Comparison of ENCODE assay signal across 8 cellular contexts in genomic region chr1:32900371-32900955, GRCh38. TPM values are rescaled to one million over a fixed set of nuclear protein-coding genes. Genes with fewer than 3 reads are reported as not detected.
DNase-seq lines count a peak whose midpoint lies in the region; ATAC-seq and TF ChIP-seq lines count a peak whose summit lies in the region.

No MANE protein-coding gene starts in this region.

- H3K23me2 ChIP-seq in H9 (ENCODE audit: insufficient read length, low read depth, low read length, poor library complexity, severe bottlenecking) = peaks cover 8% of the 10 kb centered on the region

- H3K36me3 Mint-ChIP-seq in H9 (ENCODE audit: insufficient read depth in 1 of 3, low read depth in 3 of 3) (peaks cover 0 to 4% (median 0%) of the 10 kb centered on the region in 3 experiments; a peak in 1 of 7 replicates), WTC11 (no peaks in the 10 kb centered on the region)

- H3K18ac ChIP-seq in H9 (ENCODE audit: insufficient read length, low read depth, low read length) = no peak overlapping the region

- peak overlapping the region; percentile 36 for H3K4me2 ChIP-seq in H9 (ENCODE audit: insufficient read depth, insufficient read length, low read length)

- no CpG with 5 or more reads among the region's 22 CpGs for WGBS in H9 (ENCODE audit: extremely low coverage, insufficient read length, low lambda C conversion rate)
- WGBS in heart left ventricle, 4 donors = 22 to 53% (median 25%) methylated on average over 10 to 22 of the region's 22 CpGs

- H3K27ac Mint-ChIP-seq in H9 = no peak overlapping the region
- H3K27ac Mint-ChIP-seq in WTC11 = no peak overlapping the region

- TF ChIP-seq POLR2A in heart left ventricle (IDR thresholded peaks at IDR 0.05) = no peak

- no peak overlapping the region for H3K9ac ChIP-seq in H9 (ENCODE audit: extremely low read depth, insufficient read length, low read length)

- H3K27me3 ChIP-seq in H9 (ENCODE audit: insufficient read depth, low read length) (peaks cover 22% of the 10 kb centered on the region; the same call in 1 of the 2 replicates), heart left ventricle (peaks cover 0 to 33% (median 0%) of the 10 kb centered on the region in 9 donors)

- H2BK12ac ChIP-seq in H9 (ENCODE audit: insufficient read length, low read depth, low read length) = no peak overlapping the region

- H2BK20ac ChIP-seq in H9 (ENCODE audit: low read depth, low read length, poor library complexity, severe bottlenecking) = no peak overlapping the region

- H2AFZ ChIP-seq in H9 (ENCODE audit: low read length) = no peak overlapping the region

- no peak overlapping the region for H4K8ac ChIP-seq in H9 (replicated peaks; ENCODE audit: insufficient read length, low read depth, low read length)

- H3K4me1 ChIP-seq in H9 (ENCODE audit: insufficient read depth, low read length) = no peaks in the 10 kb centered on the region
- H3K4me1 ChIP-seq in heart left ventricle = peaks cover 0 to 14% (median 7%) of the 10 kb centered on the region in 12 donors

- TF ChIP-seq CTCF in H9 (conservative IDR thresholded peaks at IDR 0.05) = no peak
- no peak for TF ChIP-seq CTCF in WTC11 (IDR thresholded peaks at IDR 0.05)
- TF ChIP-seq CTCF in heart left ventricle (IDR thresholded peaks at IDR 0.05) = no peak
- TF ChIP-seq CTCF in retinal pigment epithelial cell (conservative IDR thresholded peaks at IDR 0.05; ENCODE audit: low read depth, low read length) = no peak

- no peak overlapping the region for H3T11ph ChIP-seq in H9 (ENCODE audit: low read length)

- H2BK15ac ChIP-seq in H9 (ENCODE audit: low read depth, low read length) = no peak overlapping the region

- H3K79me1 ChIP-seq in H9 (ENCODE audit: insufficient read depth, low read depth, low read length, poor library complexity, severe bottlenecking) = no peaks in the 10 kb centered on the region

- no peak overlapping the region for H3K4ac ChIP-seq in H9 (ENCODE audit: low read depth, low read length)

- H3K9me3 ChIP-seq in H9 (ENCODE audit: control insufficient read depth, low read depth, low read length) (no peaks in the 10 kb centered on the region), heart left ventricle (no peaks in the 10 kb centered on the region)

- H3K56ac ChIP-seq in H9 (ENCODE audit: insufficient read length, low read depth, low read length) = no peak overlapping the region

- H3K9me3 Mint-ChIP-seq in H9 (no peaks in the 10 kb centered on the region; a peak in 1 of 5 replicates), WTC11 (no peaks in the 10 kb centered on the region)

- H3K4me3 ChIP-seq in heart left ventricle = peak overlapping the region; percentile 34 to 76 (median 62)
- peak overlapping the region; percentile 51 for H3K4me3 ChIP-seq in retinal pigment epithelial cell (ENCODE audit: low read length)

- CTCF ChIA-PET in WTC11 (lab: Charles Lee) = interaction anchor here (1.7 to 4.4 kb wide), 2 partner anchors 14 to 24 kb away, joined by 6 to 14 read pairs; no protein-coding TSS in a partner anchor

- H2BK5ac ChIP-seq in H9 (ENCODE audit: insufficient read length, low read length) = no peak overlapping the region

- ATAC-seq in WTC11 (peak; percentile 10), heart left ventricle (peak in 1 of 4 donors; percentile 29), HG02885 (IDR thresholded peaks at IDR 0.05; ENCODE audit: poor library complexity, unreplicated experiment) (no peak)

- no peak overlapping the region for H4K5ac ChIP-seq in H9 (ENCODE audit: insufficient read length, low read depth, low read length)

- H3K79me2 ChIP-seq in H9 (ENCODE audit: insufficient read depth, low read length) = no peaks in the 10 kb centered on the region

- DNase-seq in H9 (no peak), WTC11 (ENCODE audit: low spot score) (no peak), heart left ventricle (no peak), retinal pigment epithelial cell (ENCODE audit: low read depth) (no peak), NCI-H1436 (lab: John Stamatoyannopoulos, UW) (no peak), pons (ENCODE audit: low spot score) (no peak)
- no peak for DNase-seq in activated CD4-positive, CD25-positive, alpha-beta regulatory T cell treated with anti-CD3 and anti-CD28 coated beads, Interleukin-2, amount 50 U/mL, for 72 hours

- H3K4me3 Mint-ChIP-seq in H9 = peak overlapping the region; percentile 61 to 80
- H3K4me3 Mint-ChIP-seq in WTC11 = peak overlapping the region; percentile 69

- POLR2A ChIA-PET in WTC11 (lab: Charles Lee) = no interaction called here

- H3K4me1 Mint-ChIP-seq in H9 (peaks cover 15 to 24% of the 10 kb centered on the region in 2 experiments), WTC11 (peaks cover 9% of the 10 kb centered on the region)

- no peak overlapping the region for H2BK120ac ChIP-seq in H9 (ENCODE audit: low read depth, low read length, poor library complexity, severe bottlenecking)

- H3K36me3 ChIP-seq in heart left ventricle = no peaks in the 10 kb centered on the region

- H3K27ac ChIP-seq in H9 (ENCODE audit: insufficient read length, low read depth, low read length) = no peak overlapping the region
- peak overlapping the region in 2 of 12 donors; percentile 2 to 13 for H3K27ac ChIP-seq in heart left ventricle

- H4K91ac ChIP-seq in H9 (ENCODE audit: insufficient read length, low read depth, low read length) = no peak overlapping the region

- no peaks in the 10 kb centered on the region for H4K20me1 ChIP-seq in H9 (ENCODE audit: control insufficient read depth, insufficient read depth, insufficient read length)

- H3K27me3 Mint-ChIP-seq in H9 (ENCODE audit: low read depth) = peaks cover 87% of the 10 kb centered on the region
- peaks cover 66% of the 10 kb centered on the region for H3K27me3 Mint-ChIP-seq in WTC11 (ENCODE audit: low read depth)

- no peak overlapping the region for H3K23ac ChIP-seq in H9 (ENCODE audit: insufficient read length, low read depth, low read length)

- no peak overlapping the region; the same call in 1 of the 2 replicates for H3K14ac ChIP-seq in H9 (ENCODE audit: insufficient read depth, low read length)

- intact Hi-C loops in heart left ventricle (cut with DNase I) = loop anchor here in 1 of 10 donors (5.0 kb wide), 1 partner anchor 1762 kb away; no protein-coding TSS in a partner anchor

- H2AK5ac ChIP-seq in H9 (ENCODE audit: insufficient read length, low read length) = no peak overlapping the region

TF ChIP-seq in WTC11, 78 proteins besides CTCF, POLR2A, EP300 and RAD21:
- TF ChIP-seq ZBTB43 (CRISPR knock-in tag; IDR thresholded peaks at IDR 0.05) (no peak), ARID4B (CRISPR knock-in tag; IDR thresholded peaks at IDR 0.05; ENCODE audit: borderline replicate concordance) (0 out of 2 replicates have a peak, but pooled peaks have one; percentile 11)

RNA-seq across cellular contexts. Expression of gene TMEM54, which starts 0.7 kb away (rescaled TPM):
- total RNA-seq in H9 (2021) (17.2 and 17.7 TPM in 2 replicates), WTC11 (2021) (20.7 to 29.0 TPM (median 24.9 TPM) in 3 replicates), heart left ventricle (10 to 100 TPM in 3 of 9 donors, 1 to 10 TPM in 6; 7.5 to 15.9 (median 9.3) TPM)
- polyA plus RNA-seq in heart left ventricle = 10 to 100 TPM in 1 of 2 donors, 1 to 10 TPM in 1; 5.6 to 12.5 TPM

RNA-seq across cellular contexts. Expression of gene HPCA, which starts 14.2 kb away (rescaled TPM):
- total RNA-seq in H9 (2021) = 1.1 and 1.2 TPM in 2 replicates
- total RNA-seq in WTC11 (2021) = 1.5 to 2.2 TPM (median 1.9 TPM) in 3 replicates
- under 1 TPM in 1 of 9 donors, not detected in 8; 0.29 TPM for total RNA-seq in heart left ventricle
- polyA plus RNA-seq in heart left ventricle = not detected

RNA-seq across cellular contexts. Expression of gene FNDC5, which starts 29.8 kb away (rescaled TPM):
- total RNA-seq in H9 (2021) = 4.5 and 5.9 TPM in 2 replicates
- total RNA-seq in WTC11 (2021) = 1.2 to 1.6 TPM (median 1.4 TPM) in 3 replicates
- total RNA-seq in heart left ventricle = 100 to 1,000 TPM in 1 of 9 donors, 10 to 100 TPM in 8; 43.7 to 134 (median 59.7) TPM
- polyA plus RNA-seq in heart left ventricle = 10 to 100 TPM; 18.2 to 75.3 TPM
